In genomic region chr18:10950080-10950875, GRCh38 we compare ENCODE assay signal across 18 cellular contexts.
DNase-seq lines count a peak whose midpoint lies in the region; ATAC-seq and TF ChIP-seq lines count a peak whose summit lies in the region.
"Had no signal": no experiment of that assay in that cellular context is flagged by ENCODE, and none has a peak within 500 bp of the region (broad histone marks: within the 10 kb centered on the region; RNA-seq: fewer than 3 reads in every experiment).

No MANE protein-coding gene starts in this region.

- CTCF ChIA-PET in OCI-LY7 (lab: Charles Lee; ENCODE audit: unreplicated experiment), result no interaction called here

- intact Hi-C loops in OCI-LY7 (cut with micrococcal nuclease; ENCODE audit: unreplicated experiment), result loop anchor here (2.0 to 5.0 kb wide), 3 partner anchors 91 to 562 kb away; no protein-coding TSS in a partner anchor

- H3K79me2 ChIP-seq in OCI-LY7 (ENCODE audit: insufficient read depth, low read depth, low read length), result no peaks in the 10 kb centered on the region; the same call in 1 of the 2 replicates
- H3K79me2 ChIP-seq in mesendoderm (ENCODE audit: control insufficient read depth, insufficient read depth, low read length), result no peaks in the 10 kb centered on the region

- no peak overlapping the region for H3K4ac ChIP-seq in mesendoderm (ENCODE audit: low read depth, low read length)

- H3K9me3 ChIP-seq in OCI-LY7 (ENCODE audit: low read length), result peaks cover 23% of the 10 kb centered on the region
- H3K9me3 ChIP-seq: BE2C had no signal

- no peak overlapping the region for H3K9ac ChIP-seq in mesendoderm (ENCODE audit: low read length)
- H3K9ac ChIP-seq: SK-N-SH had no signal

- H3K36me3 ChIP-seq in OCI-LY7 (ENCODE audit: insufficient read depth, low read length) (peaks cover 21% of the 10 kb centered on the region), mesendoderm (ENCODE audit: control insufficient read depth, insufficient read depth, low read length) (no peaks in the 10 kb centered on the region)
- H3K36me3 ChIP-seq: BE2C had no signal

- no peaks in the 10 kb centered on the region for H4K20me1 ChIP-seq in OCI-LY7 (ENCODE audit: insufficient read depth, low read length)

- ATAC-seq in GM21360 (IDR thresholded peaks at IDR 0.05; ENCODE audit: unreplicated experiment) (no peak), HG03439 (IDR thresholded peaks at IDR 0.05; ENCODE audit: unreplicated experiment) (no peak)

- no peak overlapping the region for H2AK5ac ChIP-seq in mesendoderm (ENCODE audit: low read length)

- H4K5ac ChIP-seq in mesendoderm (ENCODE audit: low read length), result no peak overlapping the region

- no peaks in the 10 kb centered on the region for H3K9me2 ChIP-seq in OCI-LY7 (ENCODE audit: insufficient read depth, low read length)
- H3K9me2 ChIP-seq: SK-N-SH had no signal

- H3K4me2 ChIP-seq in OCI-LY7 (ENCODE audit: low read length), result peak overlapping the region; percentile 68
- no peak overlapping the region for H3K4me2 ChIP-seq in mesendoderm (ENCODE audit: low read length)
- H3K4me2 ChIP-seq: PC-9, SK-N-SH had no signal

- DNase-seq in GM12864 (ENCODE audit: low read depth) (no peak), OCI-LY7 (ENCODE audit: low spot score) (no peak), mesendoderm (no peak), NCI-H510A treated with DMSO at 0.1 percent for 48 hours (lab: John Stamatoyannopoulos, UW) (no peak), germinal center (ENCODE audit: low spot score) (no peak)
- DNase-seq: BE2C, DND-41, MV-4-11, NCI-H1694 treated with DMSO at 0.1 percent for 48 hours, NCI-H2081 treated with DMSO at 0.1 percent for 48 hours, NCI-H446, NCI-H526 treated with DMSO at 0.1 percent for 48 hours, PC-9, SHP77 treated with DMSO at 0.1 percent for 48 hours, SK-N-SH had no signal

- POLR2A ChIA-PET in OCI-LY7 (lab: Charles Lee), result interaction anchor here (0.8 to 1.9 kb wide), 8 partner anchors 62 to 196 kb away, joined by 3 to 10 read pairs (median 3); no protein-coding TSS in a partner anchor

- peak; percentile 36 for TF ChIP-seq POLR2A in GM19193 (IDR thresholded peaks at IDR 0.05; ENCODE audit: extremely low read depth, insufficient read depth, insufficient read length)

- H3K4me3 ChIP-seq in GM12864 (ENCODE audit: low read depth, low read length) (peak overlapping the region; percentile 11), OCI-LY7 (ENCODE audit: low read depth, low read length, poor library complexity, severe bottlenecking) (peak overlapping the region; percentile 66), mesendoderm (ENCODE audit: low read length) (no peak overlapping the region)
- H3K4me3 ChIP-seq: PC-9 had no signal

- H3K23ac ChIP-seq in mesendoderm (ENCODE audit: low read length), result no peak overlapping the region

- H3K27ac ChIP-seq in OCI-LY7 (ENCODE audit: low read depth, low read length, poor library complexity, severe bottlenecking), result peak overlapping the region; percentile 99
- no peak overlapping the region for H3K27ac ChIP-seq in mesendoderm (ENCODE audit: low read depth, low read length)
- H3K27ac ChIP-seq: PC-9 had no signal

- no peak for TF ChIP-seq CTCF in GM12864 (IDR thresholded peaks at IDR 0.05; ENCODE audit: low read depth, low read length, missing control alignments)
- TF ChIP-seq CTCF in OCI-LY7 (conservative IDR thresholded peaks at IDR 0.05; ENCODE audit: low read length), result no peak

- no peak overlapping the region for H2BK120ac ChIP-seq in mesendoderm (ENCODE audit: low read depth, low read length)

- H3K4me1 ChIP-seq in OCI-LY7 (ENCODE audit: insufficient read depth, low read length, poor library complexity, severe bottlenecking) (peaks cover 68% of the 10 kb centered on the region), mesendoderm (ENCODE audit: control insufficient read depth, low read depth, low read length) (peaks cover 3% of the 10 kb centered on the region)
- H3K4me1 ChIP-seq: BE2C had no signal

- H2BK15ac ChIP-seq in mesendoderm (replicated peaks; ENCODE audit: low read depth), result no peak overlapping the region

- peak overlapping the region; percentile 1; the same call in 1 of the 2 replicates for H2AFZ ChIP-seq in OCI-LY7 (ENCODE audit: low read length)
- H2AFZ ChIP-seq: PC-9 had no signal

- no peak overlapping the region for H4K8ac ChIP-seq in mesendoderm (ENCODE audit: low read depth, low read length)

- peak overlapping the region; percentile 75 for H3K18ac ChIP-seq in mesendoderm (ENCODE audit: low read length)

- BruUV-seq in OCI-LY7 (replicated peaks; lab: Mats Ljungman, UMichigan), result TSS peak; percentile 94

- no peaks in the 10 kb centered on the region for H3K27me3 ChIP-seq in mesendoderm (ENCODE audit: insufficient read depth, low read length, poor library complexity)
- H3K27me3 ChIP-seq: BE2C had no signal

- H3K79me1 ChIP-seq in mesendoderm (ENCODE audit: low read length), result no peaks in the 10 kb centered on the region

- H2BK5ac ChIP-seq in mesendoderm (ENCODE audit: low read length), result no peak overlapping the region

- no peak overlapping the region for H3K56ac ChIP-seq in mesendoderm (ENCODE audit: low read length)

- no CpG with 5 or more reads among the region's 12 CpGs for WGBS in mesendoderm (ENCODE audit: extremely low coverage, insufficient coverage, low lambda C conversion rate)
